Comparison of ENCODE assay signal across 8 cellular contexts in the genomic region with DNA sequence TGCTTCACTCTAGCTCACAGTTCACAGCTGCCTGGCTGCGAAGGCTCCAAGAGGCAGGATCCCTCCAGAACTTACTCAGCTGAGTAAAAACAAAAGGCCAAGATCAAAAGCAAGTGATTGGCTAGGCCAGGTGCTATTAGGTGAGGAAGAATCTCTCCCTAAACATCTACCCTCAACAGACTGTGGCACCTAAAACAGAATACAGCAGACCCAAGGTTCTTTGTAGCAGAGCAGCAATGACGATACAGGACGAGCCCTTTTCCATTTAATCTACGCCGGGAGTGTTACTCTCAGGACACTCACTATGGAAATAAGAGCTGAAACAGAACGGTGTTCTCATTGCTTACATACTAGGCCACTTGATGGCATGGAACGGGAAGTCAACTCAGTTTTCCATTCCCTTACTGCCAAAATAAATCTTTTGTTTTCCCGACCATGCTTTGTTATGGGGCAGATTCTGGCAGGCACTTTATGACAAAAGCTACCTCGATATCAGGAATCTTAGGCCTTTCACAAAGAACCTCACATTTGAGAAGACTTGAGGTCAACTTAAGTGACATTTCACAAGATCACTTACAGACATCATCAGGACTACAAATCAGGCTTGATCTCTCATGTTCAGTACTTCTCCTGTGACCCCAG. TPM values are rescaled to one million over a fixed set of nuclear protein-coding genes. Genes with fewer than 3 reads are reported as not detected.
DNase-seq lines count a peak whose midpoint lies in the region; ATAC-seq, FAIRE-seq and TF ChIP-seq lines count a peak whose summit lies in the region.

No MANE protein-coding gene starts in this region.

- H2BK5ac ChIP-seq in mesenchymal stem cell (ENCODE audit: low read depth, low read length, poor library complexity, severe bottlenecking) = peak overlapping the region; percentile 46

- in situ Hi-C loops in GM13977 (cut with MboI; ENCODE audit: low pct_unique_long_range_greater_than_20kb, low sequenced_read_pairs, unreplicated experiment) = no loop called here

- H3K9ac ChIP-seq in endocrine pancreas (ENCODE audit: control insufficient read depth, insufficient read depth, low read length) = peak overlapping the region; percentile 95
- H3K9ac ChIP-seq in mesenchymal stem cell (ENCODE audit: low read length) = peak overlapping the region; percentile 99

- peaks cover 6% of the 10 kb centered on the region for H3K79me1 ChIP-seq in mesenchymal stem cell (replicated peaks; ENCODE audit: low read length, poor library complexity, severe bottlenecking)

- no peak overlapping the region for H4K91ac ChIP-seq in mesenchymal stem cell (ENCODE audit: low read length)

- DNase-seq in AG08395 (ENCODE audit: low spot score) = peak; percentile 13
- DNase-seq in GM13977 (ENCODE audit: low spot score) = peak; percentile 23
- DNase-seq in mesenchymal stem cell = peak; percentile 64
- DNase-seq in urothelium cell line (ENCODE audit: low spot score) = peak; percentile 22
- DNase-seq in KG1 (lab: John Stamatoyannopoulos, UW) = no peak

- no peak overlapping the region for H2AFZ ChIP-seq in mesenchymal stem cell (ENCODE audit: low read depth, low read length)

- peak overlapping the region; percentile 83 for H3K27ac ChIP-seq in mesenchymal stem cell (ENCODE audit: low read length, poor library complexity, severe bottlenecking)

- peak overlapping the region; percentile 90 to 97 for H3K4ac ChIP-seq in mesenchymal stem cell (ENCODE audit: low read depth in 1 of 2, low read length in 2 of 2)

- H3K9me3 ChIP-seq in endocrine pancreas (ENCODE audit: control insufficient read depth, low read length) (no peaks in the 10 kb centered on the region), mesenchymal stem cell (ENCODE audit: control insufficient read depth, low read length) (no peaks in the 10 kb centered on the region)

- H3K23ac ChIP-seq in mesenchymal stem cell (ENCODE audit: low read length in 2 of 2) = no peak overlapping the region

- H3K27me3 ChIP-seq in endocrine pancreas (ENCODE audit: control insufficient read depth, insufficient read depth, low read length) = no peaks in the 10 kb centered on the region
- no peaks in the 10 kb centered on the region for H3K27me3 ChIP-seq in mesenchymal stem cell (ENCODE audit: control insufficient read depth in 1 of 2, insufficient read depth in 1 of 2, low read length in 2 of 2)

- no peak overlapping the region for H3K14ac ChIP-seq in mesenchymal stem cell (ENCODE audit: low read length in 2 of 2)

- H3K4me3 ChIP-seq in endocrine pancreas (ENCODE audit: control insufficient read depth, insufficient read depth, low read length) = peak overlapping the region; percentile 92
- H3K4me3 ChIP-seq in mesenchymal stem cell (ENCODE audit: insufficient read depth in 1 of 2, low read depth in 1 of 2, low read length in 2 of 2) = peak overlapping the region; percentile 94 to 97

- peak overlapping the region; percentile 79 for H3K4me2 ChIP-seq in mesenchymal stem cell (ENCODE audit: low read length, poor library complexity, severe bottlenecking)

- H3K36me3 ChIP-seq in endocrine pancreas (ENCODE audit: control insufficient read depth, insufficient read depth, low read length) (no peaks in the 10 kb centered on the region), mesenchymal stem cell (ENCODE audit: control insufficient read depth in 1 of 2, insufficient read depth in 2 of 2, low read depth in 1 of 2, low read length in 2 of 2) (peaks cover 3 to 21% of the 10 kb centered on the region in 2 experiments)

- H2BK120ac ChIP-seq in mesenchymal stem cell (ENCODE audit: low read depth, low read length) = no peak overlapping the region

- H3K4me1 ChIP-seq in endocrine pancreas (ENCODE audit: control insufficient read depth, insufficient read depth, low read length) (peaks cover 19% of the 10 kb centered on the region), mesenchymal stem cell (ENCODE audit: control insufficient read depth, insufficient read depth, low read depth, low read length) (peaks cover 2% of the 10 kb centered on the region)

- H3K18ac ChIP-seq in mesenchymal stem cell (ENCODE audit: low read depth in 1 of 2, low read length in 2 of 2) = peak overlapping the region in 1 of 2 experiments; percentile 14

- 25% methylated on average over 9 of the region's 9 CpGs for WGBS in mesenchymal stem cell

- ATAC-seq in SK-N-SH treated with all-trans-retinoic acid at 6 μM for 48 hours (peak; percentile 43), HG03571 (IDR thresholded peaks at IDR 0.05; ENCODE audit: unreplicated experiment) (no peak)

- H2AK5ac ChIP-seq in mesenchymal stem cell (ENCODE audit: low read length, severe bottlenecking) = peak overlapping the region; percentile 57

- FAIRE-seq in urothelium cell line (lab: Jason Lieb, UNC) = peak; percentile 55

- peak overlapping the region in 1 of 2 experiments; percentile 94 for H2BK12ac ChIP-seq in mesenchymal stem cell (ENCODE audit: low read length in 2 of 2)

- no peak overlapping the region for H2BK15ac ChIP-seq in mesenchymal stem cell (ENCODE audit: low read depth, poor library complexity, severe bottlenecking)

- H4K8ac ChIP-seq in mesenchymal stem cell (ENCODE audit: low read length) = peak overlapping the region; percentile 99

- no peak for TF ChIP-seq CTCF in GM13977 (IDR thresholded peaks at IDR 0.05; ENCODE audit: extremely low read depth, insufficient read depth, missing control alignments)

TF ChIP-seq in SK-N-SH treated with all-trans-retinoic acid at 6 μM for 48 hours, 23 proteins besides CTCF, POLR2A, EP300 and RAD21 (continues in another document):
- TF ChIP-seq TOX (CRISPR knock-in tag; IDR thresholded peaks at IDR 0.05; ENCODE audit: borderline replicate concordance) (no peak), CSDC2 (CRISPR knock-in tag; IDR thresholded peaks at IDR 0.05) (no peak), SNAI2 (CRISPR knock-in tag; IDR thresholded peaks at IDR 0.05) (no peak), POU6F1 (CRISPR knock-in tag; IDR thresholded peaks at IDR 0.05; ENCODE audit: borderline replicate concordance, low read depth) (no peak), BACH2 (CRISPR knock-in tag; IDR thresholded peaks at IDR 0.05; ENCODE audit: borderline replicate concordance) (no peak), ZNF8 (CRISPR knock-in tag; IDR thresholded peaks at IDR 0.05) (no peak), ARNTL (CRISPR knock-in tag; IDR thresholded peaks at IDR 0.05; ENCODE audit: borderline replicate concordance, low read depth) (no peak), PPARA (CRISPR knock-in tag; IDR thresholded peaks at IDR 0.05; ENCODE audit: borderline replicate concordance) (no peak), RARB (CRISPR knock-in tag; IDR thresholded peaks at IDR 0.05) (no peak), ZNF565 (CRISPR knock-in tag; conservative IDR thresholded peaks at IDR 0.05; ENCODE audit: low read depth) (no peak), ZFP3 (CRISPR knock-in tag; IDR thresholded peaks at IDR 0.05) (no peak), ZFP30 (CRISPR knock-in tag; IDR thresholded peaks at IDR 0.05) (no peak), ISL1 (CRISPR knock-in tag; IDR thresholded peaks at IDR 0.05) (no peak)
- TF ChIP-seq, protein P1, sequence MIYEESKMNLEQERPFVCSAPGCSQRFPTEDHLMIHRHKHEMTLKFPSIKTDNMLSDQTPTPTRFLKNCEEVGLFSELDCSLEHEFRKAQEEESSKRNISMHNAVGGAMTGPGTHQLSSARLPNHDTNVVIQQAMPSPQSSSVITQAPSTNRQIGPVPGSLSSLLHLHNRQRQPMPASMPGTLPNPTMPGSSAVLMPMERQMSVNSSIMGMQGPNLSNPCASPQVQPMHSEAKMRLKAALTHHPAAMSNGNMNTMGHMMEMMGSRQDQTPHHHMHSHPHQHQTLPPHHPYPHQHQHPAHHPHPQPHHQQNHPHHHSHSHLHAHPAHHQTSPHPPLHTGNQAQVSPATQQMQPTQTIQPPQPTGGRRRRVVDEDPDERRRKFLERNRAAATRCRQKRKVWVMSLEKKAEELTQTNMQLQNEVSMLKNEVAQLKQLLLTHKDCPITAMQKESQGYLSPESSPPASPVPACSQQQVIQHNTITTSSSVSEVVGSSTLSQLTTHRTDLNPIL (CRISPR knock-in tag; IDR thresholded peaks at IDR 0.05; ENCODE audit: low read depth) = no peak
- TF ChIP-seq, protein P2, sequence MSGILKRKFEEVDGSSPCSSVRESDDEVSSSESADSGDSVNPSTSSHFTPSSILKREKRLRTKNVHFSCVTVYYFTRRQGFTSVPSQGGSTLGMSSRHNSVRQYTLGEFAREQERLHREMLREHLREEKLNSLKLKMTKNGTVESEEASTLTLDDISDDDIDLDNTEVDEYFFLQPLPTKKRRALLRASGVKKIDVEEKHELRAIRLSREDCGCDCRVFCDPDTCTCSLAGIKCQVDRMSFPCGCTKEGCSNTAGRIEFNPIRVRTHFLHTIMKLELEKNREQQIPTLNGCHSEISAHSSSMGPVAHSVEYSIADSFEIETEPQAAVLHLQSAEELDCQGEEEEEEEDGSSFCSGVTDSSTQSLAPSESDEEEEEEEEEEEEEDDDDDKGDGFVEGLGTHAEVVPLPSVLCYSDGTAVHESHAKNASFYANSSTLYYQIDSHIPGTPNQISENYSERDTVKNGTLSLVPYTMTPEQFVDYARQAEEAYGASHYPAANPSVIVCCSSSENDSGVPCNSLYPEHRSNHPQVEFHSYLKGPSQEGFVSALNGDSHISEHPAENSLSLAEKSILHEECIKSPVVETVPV (CRISPR knock-in tag; IDR thresholded peaks at IDR 0.05) = no peak

RNA-seq across cellular contexts. Expression of gene ICE2, which starts 0.8 kb away (rescaled TPM):
- polyA plus RNA-seq in mesenchymal stem cell (2013, experiment 1 of 2) = 16.7 TPM
- polyA plus RNA-seq in mesenchymal stem cell (2013, experiment 2 of 2) = 16.0 TPM
